In genomic region chr1:231625975-231626534, GRCh38 we compare ENCODE assay signal across 8 cellular contexts. TPM values are rescaled to one million over a fixed set of nuclear protein-coding genes. Genes with fewer than 3 reads are reported as not detected.
DNase-seq lines count a peak whose midpoint lies in the region; ATAC-seq and TF ChIP-seq lines count a peak whose summit lies in the region.

No MANE protein-coding gene starts in this region.

- peaks cover 37% of the 10 kb centered on the region for H3K27me3 Mint-ChIP-seq in CD4-positive, CD25-positive, alpha-beta regulatory T cell
- H3K27me3 Mint-ChIP-seq in nephron progenitor cell (ENCODE audit: low read depth, poor library complexity), result peaks cover 48% of the 10 kb centered on the region

- peak overlapping the region; percentile 64 to 97 (median 67) for H3K27ac Mint-ChIP-seq in CD4-positive, CD25-positive, alpha-beta regulatory T cell
- no peak overlapping the region for H3K27ac Mint-ChIP-seq in nephron progenitor cell

- peak overlapping the region; percentile 71 for H3K4me3 ChIP-seq in CD4-positive, CD25-positive, alpha-beta regulatory T cell (ENCODE audit: low read depth, low read length)
- H3K4me3 ChIP-seq in Loucy (ENCODE audit: low read length, poor library complexity, severe bottlenecking) (peak overlapping the region; percentile 96), choroid plexus epithelial cell (ENCODE audit: low read depth, low read length) (peak overlapping the region; percentile 82)

- H3K79me2 ChIP-seq in Loucy (ENCODE audit: insufficient read depth, low read length), result peaks cover 40% of the 10 kb centered on the region

- H3K36me3 ChIP-seq in CD4-positive, CD25-positive, alpha-beta regulatory T cell (ENCODE audit: control insufficient read depth, insufficient read depth, low read length), result no peaks in the 10 kb centered on the region
- H3K36me3 ChIP-seq in Loucy (ENCODE audit: insufficient read depth, low read length), result no peaks in the 10 kb centered on the region

- no peaks in the 10 kb centered on the region for H3K27me3 ChIP-seq in CD4-positive, CD25-positive, alpha-beta regulatory T cell (ENCODE audit: control insufficient read depth, insufficient read depth, low read length)
- no peaks in the 10 kb centered on the region for H3K27me3 ChIP-seq in Loucy (ENCODE audit: insufficient read depth, low read length, poor library complexity, severe bottlenecking)
- H3K27me3 ChIP-seq in foreskin keratinocyte, result peaks cover 14% of the 10 kb centered on the region

- H3K9me3 Mint-ChIP-seq in CD4-positive, CD25-positive, alpha-beta regulatory T cell, result peaks cover 0 to 3% (median 0%) of the 10 kb centered on the region in 7 donors
- H3K9me3 Mint-ChIP-seq in nephron progenitor cell, result peaks cover 14% of the 10 kb centered on the region

- TF ChIP-seq CTCF in Loucy (conservative IDR thresholded peaks at IDR 0.05; ENCODE audit: low read length) (peak; percentile 18; the same call in 1 of the 2 replicates), choroid plexus epithelial cell (conservative IDR thresholded peaks at IDR 0.05; ENCODE audit: low read depth, low read length) (no peak), nephron progenitor cell (IDR thresholded peaks at IDR 0.05) (no peak), foreskin keratinocyte (conservative IDR thresholded peaks at IDR 0.05) (no peak)

- no peaks in the 10 kb centered on the region for H3K36me3 Mint-ChIP-seq in CD4-positive, CD25-positive, alpha-beta regulatory T cell
- no peaks in the 10 kb centered on the region for H3K36me3 Mint-ChIP-seq in nephron progenitor cell (ENCODE audit: low read depth)

- peak in 2 of 3 donors; percentile 9 to 24 for DNase-seq in CD4-positive, CD25-positive, alpha-beta regulatory T cell
- DNase-seq in choroid plexus epithelial cell (ENCODE audit: low read depth), result no peak
- DNase-seq in nephron progenitor cell, result no peak
- no peak for DNase-seq in hypothalamus (lab: John Stamatoyannopoulos, UW)
- DNase-seq in stimulated activated CD4-positive, alpha-beta T cell treated with anti-CD3 and anti-CD28 coated beads, Interleukin-4, amount 100 ng/mL, for 4 hours, result no peak
- no peak for DNase-seq in activated CD4-positive, alpha-beta T cell treated with anti-CD3 and anti-CD28 coated beads, Interleukin-2, amount 50 U/mL, for 1 hour
- DNase-seq in foreskin keratinocyte, result no peak

- H3K27ac ChIP-seq in CD4-positive, CD25-positive, alpha-beta regulatory T cell (ENCODE audit: insufficient read depth, low read length, poor library complexity, severe bottlenecking), result peak overlapping the region; percentile 41
- no peak overlapping the region for H3K27ac ChIP-seq in foreskin keratinocyte

- peaks cover 18 to 38% (median 23%) of the 10 kb centered on the region in 4 donors for H3K4me1 Mint-ChIP-seq in CD4-positive, CD25-positive, alpha-beta regulatory T cell
- H3K4me1 Mint-ChIP-seq in nephron progenitor cell, result peaks cover 16% of the 10 kb centered on the region

- no peaks in the 10 kb centered on the region for H3K9me3 ChIP-seq in CD4-positive, CD25-positive, alpha-beta regulatory T cell (ENCODE audit: control insufficient read depth in 2 of 2, low read length in 2 of 2)
- no peaks in the 10 kb centered on the region for H3K9me3 ChIP-seq in Loucy (ENCODE audit: insufficient read depth, low read depth, low read length)

- ATAC-seq in CD4-positive, CD25-positive, alpha-beta regulatory T cell (ENCODE audit: low read depth in 2 of 2), result no peak
- no peak for ATAC-seq in foreskin keratinocyte

- H3F3A ChIP-seq in Loucy (ENCODE audit: low read depth), result no peaks in the 10 kb centered on the region

- H3K4me3 Mint-ChIP-seq in CD4-positive, CD25-positive, alpha-beta regulatory T cell, result peak overlapping the region; percentile 92 to 98 (median 96)
- H3K4me3 Mint-ChIP-seq in nephron progenitor cell, result peak overlapping the region; percentile 86

- peak overlapping the region; percentile 75 for H2AFZ ChIP-seq in Loucy (ENCODE audit: low read length)

- H3K9me2 ChIP-seq in Loucy (replicated peaks; ENCODE audit: low read depth, low read length), result no peaks in the 10 kb centered on the region

- peak overlapping the region; percentile 93 for H3K9ac ChIP-seq in Loucy (ENCODE audit: low read depth, low read length, poor library complexity, severe bottlenecking)

- peak overlapping the region; percentile 88 for H3K4me2 ChIP-seq in Loucy (ENCODE audit: low read depth, low read length, poor library complexity, severe bottlenecking)

- H4K20me1 ChIP-seq in Loucy (ENCODE audit: insufficient read depth, low read length, poor library complexity, severe bottlenecking), result peaks cover 12% of the 10 kb centered on the region

- peaks cover 33% of the 10 kb centered on the region for H3K4me1 ChIP-seq in CD4-positive, CD25-positive, alpha-beta regulatory T cell (ENCODE audit: control insufficient read depth, insufficient read depth, low read length, poor library complexity, severe bottlenecking)
- H3K4me1 ChIP-seq in Loucy (ENCODE audit: insufficient read depth, low read length, poor library complexity, severe bottlenecking), result peaks cover 41% of the 10 kb centered on the region
- peaks cover 22% of the 10 kb centered on the region for H3K4me1 ChIP-seq in foreskin keratinocyte

RNA-seq across cellular contexts. Expression of gene DISC1, which starts 0.5 kb away (rescaled TPM):
- total RNA-seq in CD4-positive, CD25-positive, alpha-beta regulatory T cell, result 25.5 TPM
- polyA plus RNA-seq in CD4-positive, CD25-positive, alpha-beta regulatory T cell, result 1 to 10 TPM in 3 of 4 donors, under 1 TPM in 1; 0.78 to 4.9 (median 2.1) TPM
- total RNA-seq in foreskin keratinocyte, result 0.60 and 1.1 TPM in 2 replicates
- 0.10 and 0.20 TPM in 2 replicates for polyA plus RNA-seq in foreskin keratinocyte

Comparison
In these comparisons a context has a peak if more than half of its experiments do, and no peak if none do; other contexts are left out.
1. DNase-seq: peak in CD4-positive, CD25-positive, alpha-beta regulatory T cell (2 of 3); none in choroid plexus epithelial cell (single experiment), nephron progenitor cell (single experiment), hypothalamus (0 of 51), stimulated activated CD4-positive, alpha-beta T cell treated with anti-CD3 and anti-CD28 coated beads, Interleukin-4, amount 100 ng/mL, for 4 hours (0 of 2), activated CD4-positive, alpha-beta T cell treated with anti-CD3 and anti-CD28 coated beads, Interleukin-2, amount 50 U/mL, for 1 hour (single experiment) and foreskin keratinocyte (0 of 2).
2. RNA of gene DISC1, which starts 0.5 kb away (total RNA-seq): 25.5 TPM in CD4-positive, CD25-positive, alpha-beta regulatory T cell (single experiment); 0.60 to 1.1 TPM in foreskin keratinocyte; every median in the first group is over 10 times any median in the second.
3. Peak in every context shown above with its lines, with median percentiles within 50 percentile points of each other: H3K4me3 ChIP-seq.